Comparison of ENCODE assay signal across 20 cellular contexts in genomic region chr12:51948066-51948465, GRCh38. TPM values are rescaled to one million over a fixed set of nuclear protein-coding genes. Genes with fewer than 3 reads are reported as not detected.
DNase-seq lines count a peak whose midpoint lies in the region; ATAC-seq, FAIRE-seq and TF ChIP-seq lines count a peak whose summit lies in the region.
"Had no signal": no experiment of that assay in that cellular context is flagged by ENCODE, and none has a peak within 500 bp of the region (broad histone marks: within the 10 kb centered on the region; RNA-seq: fewer than 3 reads in every experiment).

No MANE protein-coding gene starts in this region.

- no peak for TF ChIP-seq EP300 in K562 (IDR thresholded peaks at IDR 0.05; ENCODE audit: low read length)

- H3K27ac Mint-ChIP-seq in endodermal cell, result no peak overlapping the region
- H3K27ac Mint-ChIP-seq in neural progenitor cell, result no peak overlapping the region
- H3K27ac Mint-ChIP-seq: CD4-positive, CD25-positive, alpha-beta regulatory T cell; HFFc6 had no signal

- H3F3A ChIP-seq in neural progenitor cell (ENCODE audit: low read depth), result no peaks in the 10 kb centered on the region

- H3K4me3 Mint-ChIP-seq in endodermal cell, result no peak overlapping the region
- H3K4me3 Mint-ChIP-seq in neural progenitor cell, result peak overlapping the region; percentile 53
- H3K4me3 Mint-ChIP-seq: HFFc6 had no signal

- H3K4me2 ChIP-seq in BLaER1 (peak overlapping the region; percentile 71; the same call in 1 of the 2 replicates), K562 (ENCODE audit: insufficient read depth, low read length) (no peak overlapping the region), neural progenitor cell (no peak overlapping the region)

- H3K36me3 ChIP-seq in BLaER1 (no peaks in the 10 kb centered on the region), K562 (ENCODE audit: control insufficient read depth, insufficient read depth, low read length) (no peaks in the 10 kb centered on the region), endodermal cell (ENCODE audit: control insufficient read depth, insufficient read depth, low read length) (no peaks in the 10 kb centered on the region), neural progenitor cell (no peaks in the 10 kb centered on the region)

- FAIRE-seq in K562 (lab: Jason Lieb, UNC), result no peak
- FAIRE-seq: D721Med, HTR-8/SVneo had no signal

- H3K4me1 Mint-ChIP-seq in endodermal cell, result peaks cover 3% of the 10 kb centered on the region
- peaks cover 10% of the 10 kb centered on the region for H3K4me1 Mint-ChIP-seq in neural progenitor cell

- H4K20me1 ChIP-seq in BLaER1 (peaks cover 8% of the 10 kb centered on the region), K562 (replicated peaks; ENCODE audit: control insufficient read depth, insufficient read depth, low read length) (no peaks in the 10 kb centered on the region), neural progenitor cell (ENCODE audit: low read depth) (peaks cover 7% of the 10 kb centered on the region)

- POLR2A ChIA-PET in K562 (lab: Yijun Ruan, JAX), result interaction anchor here (0.6 to 1.0 kb wide), 3 partner anchors 13 to 76 kb away, joined by 3 to 4 read pairs (median 4); no protein-coding TSS in a partner anchor

- in situ Hi-C loops in K562 (cut with MboI), result no loop called here

- H3K9ac ChIP-seq in BLaER1, result no peak overlapping the region
- no peak overlapping the region for H3K9ac ChIP-seq in K562 (ENCODE audit: insufficient read depth in 1 of 2, low read depth in 2 of 2, low read length in 2 of 2)
- no peak overlapping the region for H3K9ac ChIP-seq in endodermal cell (ENCODE audit: extremely low read depth, low read length, poor library complexity, severe bottlenecking)
- no peak overlapping the region for H3K9ac ChIP-seq in neural progenitor cell

- no TSS peak for BruUV-seq in K562 (replicated peaks; lab: Mats Ljungman, UMichigan)

- 35% methylated on average over 6 of the region's 6 CpGs for WGBS in K562 (ENCODE audit: insufficient coverage, low coverage, missing lambda C conversion rate)
- WGBS in endodermal cell (ENCODE audit: insufficient coverage in 1 of 2, insufficient read length in 1 of 2), 2 experiments, result 78 to 95% methylated on average over 3 to 6 of the region's 6 CpGs

- DNase-seq in K562 (ENCODE audit: extremely low read depth in 1 of 4, low spot score in 3 of 4) (no peak), endodermal cell (peak; percentile 27), neural progenitor cell (ENCODE audit: low spot score) (no peak), erythroblast (lab: John Stamatoyannopoulos, UW) (no peak), DMS53 treated with DMSO at 0.1 percent for 48 hours (lab: John Stamatoyannopoulos, UW; ENCODE audit: unreplicated experiment) (no peak), LoVo (ENCODE audit: low spot score) (no peak)
- DNase-seq: 8988T; C1 segment of cervical spinal cord; Caco-2; CD4-positive, CD25-positive, alpha-beta regulatory T cell; DMS79; GF-D8; GOT3; H7; HFFc6; IMR-90 had no signal

- H3K36me3 Mint-ChIP-seq in endodermal cell (ENCODE audit: low read depth) (no peaks in the 10 kb centered on the region), neural progenitor cell (no peaks in the 10 kb centered on the region)
- H3K36me3 Mint-ChIP-seq: CD4-positive, CD25-positive, alpha-beta regulatory T cell had no signal

- TF ChIP-seq CTCF in K562 (IDR thresholded peaks at IDR 0.05 in 2 of 3, conservative IDR thresholded peaks at IDR 0.05 in 1 of 3; ENCODE audit: insufficient read depth in 2 of 3, low read depth in 1 of 3, low read length in 3 of 3), result no peak
- TF ChIP-seq CTCF in endodermal cell (conservative IDR thresholded peaks at IDR 0.05), result no peak
- TF ChIP-seq CTCF in neural progenitor cell (IDR thresholded peaks at IDR 0.05), result no peak

- CTCF ChIA-PET in K562 (lab: Yijun Ruan, JAX; ENCODE audit: low intra/inter-chr PET ratio), result no interaction called here

- H2AFZ ChIP-seq in K562 (ENCODE audit: low read depth, low read length), result 0 out of 2 replicates have a peak overlapping the region, but pooled peaks have one; percentile 10
- H2AFZ ChIP-seq in neural progenitor cell (replicated peaks), result no peak overlapping the region

- H3K27me3 ChIP-seq in BLaER1 (no peaks in the 10 kb centered on the region), K562 (ENCODE audit: control insufficient read depth in 2 of 2, insufficient read depth in 2 of 2, low read length in 2 of 2) (peaks cover 2 to 4% of the 10 kb centered on the region in 2 experiments; a peak in 1 of 5 replicates), endodermal cell (ENCODE audit: control insufficient read depth, insufficient read depth, low read length, poor library complexity, severe bottlenecking) (peaks cover 45% of the 10 kb centered on the region), neural progenitor cell (peaks cover 42% of the 10 kb centered on the region)

- no peaks in the 10 kb centered on the region for H3K9me1 ChIP-seq in K562 (ENCODE audit: control insufficient read depth, insufficient read depth, low read length)

- peaks cover 12% of the 10 kb centered on the region for H3K79me2 ChIP-seq in K562 (ENCODE audit: control insufficient read depth, insufficient read depth, low read length)
- H3K79me2 ChIP-seq in neural progenitor cell (ENCODE audit: low read depth), result peaks cover 13% of the 10 kb centered on the region

- TF ChIP-seq RAD21 in K562 (CRISPR knock-in tag; conservative IDR thresholded peaks at IDR 0.05 in 1 of 2, IDR thresholded peaks at IDR 0.05 in 1 of 2), result no peak

- H3K27ac ChIP-seq in BLaER1, result no peak overlapping the region
- H3K27ac ChIP-seq in K562 (ENCODE audit: extremely low read depth, low read depth, low read length), result no peak overlapping the region
- no peak overlapping the region for H3K27ac ChIP-seq in endodermal cell (ENCODE audit: low read depth, low read length)
- no peak overlapping the region for H3K27ac ChIP-seq in neural progenitor cell

- peaks cover 19% of the 10 kb centered on the region for H3K9me3 ChIP-seq in BLaER1
- H3K9me3 ChIP-seq in K562 (replicated peaks; ENCODE audit: control insufficient read depth, insufficient read depth, low read depth, low read length), result peaks cover 4% of the 10 kb centered on the region; the same call in 1 of the 2 replicates
- peaks cover 17% of the 10 kb centered on the region for H3K9me3 ChIP-seq in endodermal cell (ENCODE audit: control insufficient read depth, low read length)
- peaks cover 6% of the 10 kb centered on the region for H3K9me3 ChIP-seq in neural progenitor cell (ENCODE audit: low read depth)

- ATAC-seq in K562, result no peak
- ATAC-seq: HCT116 had no signal

- TF ChIP-seq POLR2A in K562 (conservative IDR thresholded peaks at IDR 0.05) (no peak), erythroblast (IDR thresholded peaks at IDR 0.05; ENCODE audit: low read length) (no peak)

- H3K4me1 ChIP-seq in BLaER1 (peaks cover 43% of the 10 kb centered on the region), K562 (replicated peaks in 1 of 2; ENCODE audit: control insufficient read depth in 2 of 2, insufficient read depth in 2 of 2, low read length in 2 of 2) (peaks cover 9 to 14% of the 10 kb centered on the region in 2 experiments; a peak in 3 of 5 replicates), endodermal cell (ENCODE audit: control insufficient read depth, insufficient read depth, low read length) (no peaks in the 10 kb centered on the region), neural progenitor cell (peaks cover 3% of the 10 kb centered on the region)
- H3K4me1 ChIP-seq: Caco-2 had no signal

- H3K9me3 Mint-ChIP-seq in endodermal cell, result peaks cover 15% of the 10 kb centered on the region
- peaks cover 21% of the 10 kb centered on the region for H3K9me3 Mint-ChIP-seq in neural progenitor cell

- intact Hi-C loops in K562 (cut with micrococcal nuclease), result no loop called here

- H3K4me3 ChIP-seq in BLaER1 (no peak overlapping the region), K562 (no peak overlapping the region), endodermal cell (ENCODE audit: low read length) (no peak overlapping the region), neural progenitor cell (no peak overlapping the region)

- peaks cover 65% of the 10 kb centered on the region for H3K27me3 Mint-ChIP-seq in endodermal cell (ENCODE audit: insufficient read depth)
- peaks cover 35% of the 10 kb centered on the region for H3K27me3 Mint-ChIP-seq in neural progenitor cell (ENCODE audit: insufficient read depth, low read depth)

RNA-seq across cellular contexts. Expression of gene ACVR1B, which starts 3.4 kb away (rescaled TPM):
- total RNA-seq in K562 (2011; cell fraction: chromatin; rRNA removed; ENCODE audit: low replicate concordance), result 23.4 and 35.1 TPM in 2 replicates
- total RNA-seq in K562 (2011; cell fraction: nucleolus; rRNA removed), result 25.7 and 30.9 TPM in 2 replicates
- total RNA-seq in K562 (2011; cell fraction: nucleoplasm; rRNA removed), result 34.2 and 41.3 TPM in 2 replicates
- total RNA-seq in K562 (2014; rRNA removed) (6.8 and 8.6 TPM in 2 replicates), K562 (2014; rRNA removed; fragmentation: Illumina TruSeq; extraction: Trizol) (5.9 and 6.7 TPM in 2 replicates), K562 (2015; rRNA removed; fragmentation: Illumina TruSeq; extraction: Trizol) (5.9 and 6.9 TPM in 2 replicates), K562 (2021) (10.3 and 15.1 TPM in 2 replicates), endodermal cell (10 to 100 TPM; 48.6 to 59.3 TPM), neural progenitor cell (ENCODE audit: low replicate concordance) (13.8 and 18.9 TPM in 2 replicates)
- polyA plus RNA-seq in K562 (2011; rRNA removed) (8.0 and 8.4 TPM in 2 replicates), K562 (2014; fragmentation: Illumina TruSeq; extraction: Trizol) (9.9 and 10.8 TPM in 2 replicates), K562 (2014; fragmentation: Nextera tagmentation; extraction: Ambion mirVana) (under 1 TPM; 0.97 to 0.98 TPM), K562 (2014; rRNA removed) (7.2 and 11.3 TPM in 2 replicates)
- polyA plus RNA-seq in K562 (2011; cell fraction: cytosol; rRNA removed), result 7.8 and 8.1 TPM in 2 replicates
- polyA plus RNA-seq in K562 (2011; cell fraction: nucleus; rRNA removed), result 11.1 and 12.6 TPM in 2 replicates
- 7.8 and 12.4 TPM in 2 replicates for polyA plus RNA-seq in K562 (2012)
- 12.3 and 13.4 TPM in 2 replicates for polyA minus RNA-seq in K562 (2011; rRNA and poly(A)+ RNA removed)
- polyA minus RNA-seq in K562 (2011; cell fraction: cytosol; rRNA and poly(A)+ RNA removed), result 5.4 and 7.0 TPM in 2 replicates
- 4.3 and 6.0 TPM in 2 replicates for polyA minus RNA-seq in K562 (2011; cell fraction: nucleus; rRNA and poly(A)+ RNA removed)
- polyA plus RNA-seq in endodermal cell (2013, experiment 1 of 2), result 33.5 TPM
- 28.8 TPM for polyA plus RNA-seq in endodermal cell (2013, experiment 2 of 2)

RNA-seq across cellular contexts. Expression of gene ACVRL1, which starts 40.8 kb away (rescaled TPM):
- 1.3 and 3.5 TPM in 2 replicates for total RNA-seq in K562 (2011; cell fraction: chromatin; rRNA removed; ENCODE audit: low replicate concordance)
- total RNA-seq in K562 (2011; cell fraction: nucleolus; rRNA removed), result 2.1 and 2.7 TPM in 2 replicates
- total RNA-seq in K562 (2011; cell fraction: nucleoplasm; rRNA removed), result 1.2 and 2.4 TPM in 2 replicates
- total RNA-seq in K562 (2014; rRNA removed) (0.20 and 0.91 TPM in 2 replicates), K562 (2014; rRNA removed; fragmentation: Illumina TruSeq; extraction: Trizol) (0.06 and 0.22 TPM in 2 replicates), K562 (2015; rRNA removed; fragmentation: Illumina TruSeq; extraction: Trizol) (0.36 and 0.87 TPM in 2 replicates), K562 (2021) (1.3 and 1.4 TPM in 2 replicates), endodermal cell (under 1 TPM; 0.42 to 0.64 TPM), neural progenitor cell (ENCODE audit: low replicate concordance) (0.22 and 2.0 TPM in 2 replicates)
- polyA plus RNA-seq in K562 (2011; rRNA removed) (0.26 and 0.83 TPM in 2 replicates), K562 (2014; fragmentation: Illumina TruSeq; extraction: Trizol) (0.30 and 0.71 TPM in 2 replicates), K562 (2014; fragmentation: Nextera tagmentation; extraction: Ambion mirVana) (under 1 TPM; 0.07 to 0.11 TPM), K562 (2014; rRNA removed) (0.42 and 0.45 TPM in 2 replicates)
- 0.39 and 0.47 TPM in 2 replicates for polyA plus RNA-seq in K562 (2011; cell fraction: cytosol; rRNA removed)
- polyA plus RNA-seq in K562 (2011; cell fraction: nucleus; rRNA removed), result 2.0 and 2.1 TPM in 2 replicates
- 1.2 and 5.1 TPM in 2 replicates for polyA plus RNA-seq in K562 (2012)
- 0.28 and 1.2 TPM in 2 replicates for polyA minus RNA-seq in K562 (2011; rRNA and poly(A)+ RNA removed)
- polyA minus RNA-seq in K562 (2011; cell fraction: cytosol; rRNA and poly(A)+ RNA removed), result not detected in 2 replicates
- polyA minus RNA-seq in K562 (2011; cell fraction: nucleus; rRNA and poly(A)+ RNA removed), result 0.94 and 1.7 TPM in 2 replicates
- polyA plus RNA-seq in endodermal cell (2013, experiment 1 of 2), result 1.00 TPM
- 1.4 TPM for polyA plus RNA-seq in endodermal cell (2013, experiment 2 of 2)
- total RNA-seq: Caco-2; CD4-positive, CD25-positive, alpha-beta regulatory T cell had no signal
- polyA plus RNA-seq: CD4-positive, CD25-positive, alpha-beta regulatory T cell had no signal

RNA-seq across cellular contexts. Expression of gene TAMALIN, which starts 58.7 kb away (rescaled TPM):
- total RNA-seq in K562 (2011; cell fraction: chromatin; rRNA removed; ENCODE audit: low replicate concordance), result 3.2 and 11.3 TPM in 2 replicates
- total RNA-seq in K562 (2011; cell fraction: nucleolus; rRNA removed), result 5.7 and 10.0 TPM in 2 replicates
- total RNA-seq in K562 (2011; cell fraction: nucleoplasm; rRNA removed), result 3.2 and 3.4 TPM in 2 replicates
- 0.82 and 1.5 TPM in 2 replicates for total RNA-seq in K562 (2014; rRNA removed)
- total RNA-seq in K562 (2014; rRNA removed; fragmentation: Illumina TruSeq; extraction: Trizol), result 0.70 and 1.3 TPM in 2 replicates
- total RNA-seq in K562 (2015; rRNA removed; fragmentation: Illumina TruSeq; extraction: Trizol), result 2.2 and 3.2 TPM in 2 replicates
- total RNA-seq in K562 (2021), result 1.3 and 1.5 TPM in 2 replicates
- 0.74 and 1.1 TPM in 2 replicates for polyA plus RNA-seq in K562 (2011; rRNA removed)
- 0.46 and 1.4 TPM in 2 replicates for polyA plus RNA-seq in K562 (2011; cell fraction: cytosol; rRNA removed)
- polyA plus RNA-seq in K562 (2011; cell fraction: nucleus; rRNA removed), result 2.5 and 2.6 TPM in 2 replicates
- polyA plus RNA-seq in K562 (2012), result 4.8 and 8.3 TPM in 2 replicates
- 0.65 and 1.1 TPM in 2 replicates for polyA plus RNA-seq in K562 (2014; fragmentation: Illumina TruSeq; extraction: Trizol)
- not detected for polyA plus RNA-seq in K562 (2014; fragmentation: Nextera tagmentation; extraction: Ambion mirVana)
- 1.2 and 1.5 TPM in 2 replicates for polyA plus RNA-seq in K562 (2014; rRNA removed)
- 0.96 and 1.2 TPM in 2 replicates for polyA minus RNA-seq in K562 (2011; rRNA and poly(A)+ RNA removed)
- 6.1 TPM in 1 of 2 replicates, not detected in the other for polyA minus RNA-seq in K562 (2011; cell fraction: cytosol; rRNA and poly(A)+ RNA removed)
- polyA minus RNA-seq in K562 (2011; cell fraction: nucleus; rRNA and poly(A)+ RNA removed), result 1.8 and 2.4 TPM in 2 replicates
- total RNA-seq in endodermal cell, result 1 to 10 TPM; 4.4 to 9.1 TPM
- polyA plus RNA-seq in endodermal cell (2013, experiment 1 of 2), result 16.3 TPM
- polyA plus RNA-seq in endodermal cell (2013, experiment 2 of 2), result 13.2 TPM
- total RNA-seq in neural progenitor cell (ENCODE audit: low replicate concordance), result 1.1 and 7.4 TPM in 2 replicates
